34 cellular contexts compared by ENCODE assay signal in genomic region chr15:77058468-77058867, GRCh38.
"Had no signal": no experiment of that assay in that cellular context is flagged by ENCODE, and none has a peak within 500 bp of the region (broad histone marks: within the 10 kb centered on the region; RNA-seq: fewer than 3 reads in every experiment).

No MANE protein-coding gene starts in this region.

- H3K27ac Mint-ChIP-seq: activated CD4-positive, alpha-beta memory T cell treated with anti-CD3 and anti-CD28 coated beads, Interleukin-2, amount 10 ng/mL, durations not matched to agents 7 days and 5 days; activated CD8-positive, alpha-beta memory T cell treated with anti-CD3 and anti-CD28 coated beads, Interleukin-2, amount 10 ng/mL, durations not matched to agents 7 days and 5 days; activated naive CD4-positive, alpha-beta T cell treated with anti-CD3 and anti-CD28 coated beads, Interleukin-2, amount 10 ng/mL, durations not matched to agents 7 days and 5 days; activated naive CD8-positive, alpha-beta T cell treated with anti-CD3 and anti-CD28 coated beads for 36 hours; T-cell had no signal

- H3K9me3 Mint-ChIP-seq: activated CD4-positive, alpha-beta memory T cell treated with anti-CD3 and anti-CD28 coated beads, Interleukin-2, amount 10 ng/mL, durations not matched to agents 7 days and 5 days; activated naive CD4-positive, alpha-beta T cell treated with anti-CD3 and anti-CD28 coated beads, Interleukin-2, amount 10 ng/mL, durations not matched to agents 7 days and 5 days; activated naive CD8-positive, alpha-beta T cell treated with anti-CD3 and anti-CD28 coated beads for 36 hours; T-cell had no signal

- H3K27me3 Mint-ChIP-seq: activated CD4-positive, alpha-beta memory T cell treated with anti-CD3 and anti-CD28 coated beads, Interleukin-2, amount 10 ng/mL, durations not matched to agents 7 days and 5 days; activated CD8-positive, alpha-beta memory T cell treated with anti-CD3 and anti-CD28 coated beads, Interleukin-2, amount 10 ng/mL, durations not matched to agents 7 days and 5 days; activated naive CD4-positive, alpha-beta T cell treated with anti-CD3 and anti-CD28 coated beads, Interleukin-2, amount 10 ng/mL, durations not matched to agents 7 days and 5 days; activated naive CD8-positive, alpha-beta T cell treated with anti-CD3 and anti-CD28 coated beads for 36 hours; T-cell had no signal

- H3K27me3 ChIP-seq: cardiac muscle cell had no signal

- ATAC-seq: activated CD8-positive, alpha-beta memory T cell treated with anti-CD3 and anti-CD28 coated beads, Interleukin-2, amount 10 ng/mL, durations not matched to agents 7 days and 5 days; K562; PC-3; Right ventricle myocardium inferior; SK-N-SH treated with all-trans-retinoic acid at 6 μM for 48 hours; T-cell had no signal

- H3K36me3 ChIP-seq: cardiac muscle cell had no signal

- H3K4me3 Mint-ChIP-seq: activated CD4-positive, alpha-beta memory T cell treated with anti-CD3 and anti-CD28 coated beads, Interleukin-2, amount 10 ng/mL, durations not matched to agents 7 days and 5 days; activated CD8-positive, alpha-beta memory T cell treated with anti-CD3 and anti-CD28 coated beads, Interleukin-2, amount 10 ng/mL, durations not matched to agents 7 days and 5 days; activated naive CD4-positive, alpha-beta T cell treated with anti-CD3 and anti-CD28 coated beads, Interleukin-2, amount 10 ng/mL, durations not matched to agents 7 days and 5 days; activated naive CD8-positive, alpha-beta T cell treated with anti-CD3 and anti-CD28 coated beads for 36 hours; T-cell had no signal

- H3K27ac ChIP-seq: cardiac muscle cell, RWPE1, WERI-Rb-1 had no signal

- DNase-seq: activated CD4-positive, alpha-beta memory T cell treated with anti-CD3 and anti-CD28 coated beads, Interleukin-2, amount 10 ng/mL, durations not matched to agents 7 days and 5 days; activated CD4-positive, alpha-beta T cell treated with anti-CD3 and anti-CD28 coated beads for 1 hour; activated CD4-positive, alpha-beta T cell treated with anti-CD3 and anti-CD28 coated beads for 48 hours; activated CD4-positive, CD25-positive, alpha-beta regulatory T cell; activated CD8-positive, alpha-beta memory T cell treated with anti-CD3 and anti-CD28 coated beads for 24 hours; activated CD8-positive, alpha-beta memory T cell treated with anti-CD3 and anti-CD28 coated beads, Interleukin-2, amount 10 ng/mL, durations not matched to agents 7 days and 5 days; activated CD8-positive, alpha-beta memory T cell treated with anti-CD3 and anti-CD28 coated beads, Interleukin-2, amount 50 U/mL, for 48 hours; activated effector memory CD4-positive, alpha-beta T cell treated with Interleukin-2 at 50 U/mL for 16 hours; activated naive CD4-positive, alpha-beta T cell treated with anti-CD3 and anti-CD28 coated beads, Interleukin-2, amount 10 ng/mL, durations not matched to agents 7 days and 5 days; activated naive CD8-positive, alpha-beta T cell treated with anti-CD3 and anti-CD28 coated beads for 36 hours; activated T-cell treated with anti-CD3 and anti-CD28 coated beads, Interleukin-2, amount 50 U/mL, for 48 hours; amniotic stem cell; aorta; Karpas-422; NCI-H1105; NCI-H1417 treated with DMSO at 0.1 percent for 48 hours; NCI-H1694; NCI-H1930; NCI-H2081 treated with DMSO at 0.1 percent for 48 hours; NCI-H345; NCI-H526; NCI-H748 treated with DMSO at 0.1 percent for 48 hours; NK-92 treated with Interleukin-12 subunit alpha and Interleukin-12 subunit beta, amount 100 ng/mL, for 24 hours; PC-3; SIG-M5; T-cell; T-helper 2 cell; T-helper 9 cell; WERI-Rb-1 had no signal

- H3K4me3 ChIP-seq: cardiac muscle cell, K562 had no signal
